Comparison of ENCODE assay signal across 19 cellular contexts in the genomic region with DNA sequence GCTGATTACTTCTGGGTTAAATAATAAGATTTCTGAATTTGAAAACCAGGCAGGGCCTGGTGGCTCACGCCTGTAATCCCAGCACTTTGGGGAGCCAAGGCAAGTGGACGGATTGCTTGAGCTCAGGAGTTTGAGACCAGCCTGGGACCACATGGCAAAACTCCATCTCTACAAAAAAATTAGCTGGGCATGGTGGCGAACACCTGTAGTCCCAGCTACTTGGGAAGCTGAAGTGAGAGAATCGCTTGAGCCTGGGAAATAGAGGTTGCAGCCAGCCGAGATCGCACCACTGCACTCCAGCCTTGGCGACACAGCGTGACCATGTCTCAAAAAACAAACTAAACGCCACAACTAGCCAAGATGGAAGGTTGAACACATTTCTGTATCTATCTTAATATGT.
"Had no signal": no experiment of that assay in that cellular context is flagged by ENCODE, and none has a peak within 500 bp of the region (broad histone marks: within the 10 kb centered on the region; RNA-seq: fewer than 3 reads in every experiment).

No MANE protein-coding gene starts in this region.

- H3K27me3 Mint-ChIP-seq: progenitor cell of endocrine pancreas had no signal

- H3K9me3 Mint-ChIP-seq: activated T-cell treated with anti-CD3 and anti-CD28 coated beads, Interleukin-2, amount 50 U/mL, for 4 hours had no signal

- FAIRE-seq: endothelial cell of umbilical vein, kidney had no signal

- H3K9me3 ChIP-seq: left ventricle myocardium inferior, right atrium auricular region, suprapubic skin, upper lobe of left lung had no signal

- ATAC-seq: activated T-cell treated with anti-CD3 and anti-CD28 coated beads, Interleukin-2, amount 50 U/mL, for 4 hours; naive thymus-derived CD4-positive, alpha-beta T cell had no signal

- H3K27ac ChIP-seq: left ventricle myocardium inferior, right atrium auricular region, skin epidermis, suprapubic skin, upper lobe of left lung had no signal

- H3K27me3 ChIP-seq: right atrium auricular region, suprapubic skin, upper lobe of left lung had no signal

- DNase-seq: activated CD4-positive, alpha-beta T cell treated with anti-CD3 and anti-CD28 coated beads, Interleukin-2, amount 50 U/mL, for 1 hour; activated T-cell treated with anti-CD3 and anti-CD28 coated beads, Interleukin-2, amount 50 U/mL, for 4 hours; aorta; cortex of kidney; effector CD4-positive, alpha-beta T cell; glutamatergic neuron; hypothalamus; kidney; left ventricle myocardium inferior; naive thymus-derived CD4-positive, alpha-beta T cell; stimulated activated CD4-positive, alpha-beta T cell treated with anti-CD3 and anti-CD28 coated beads, Interleukin-15, amount 100 ng/mL, for 24 hours; stimulated activated CD4-positive, alpha-beta T cell treated with anti-CD3 and anti-CD28 coated beads, Interleukin-4, amount 100 ng/mL, for 1 hour; stimulated activated naive CD4-positive, alpha-beta T cell; upper lobe of left lung had no signal

- H3K27ac Mint-ChIP-seq: progenitor cell of endocrine pancreas had no signal

- H3K4me3 ChIP-seq: right atrium auricular region, skin epidermis, suprapubic skin, upper lobe of left lung had no signal
